In the genomic region with DNA sequence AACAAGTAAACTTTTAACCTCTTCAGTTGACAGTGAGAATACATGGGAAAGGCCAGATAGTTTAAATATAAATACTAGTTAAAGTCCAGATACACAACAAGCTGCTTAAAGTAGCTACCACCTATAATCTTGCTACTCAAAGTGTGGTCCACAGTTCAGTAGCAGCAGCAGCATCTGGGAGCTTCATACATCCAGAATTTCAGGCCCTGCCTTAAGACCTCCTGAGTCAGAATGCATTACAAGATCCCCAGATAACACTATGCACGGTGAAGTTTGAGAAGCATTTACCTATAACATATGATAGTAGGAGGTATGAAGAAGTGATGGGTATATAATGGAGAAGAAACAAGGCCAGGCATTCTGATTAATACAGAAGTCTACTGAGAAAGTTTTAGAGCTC, we compare ENCODE assay signal across 1 cellular context.
TF ChIP-seq lines count a peak whose summit lies in the region.

No MANE protein-coding gene starts in this region.

TF ChIP-seq in SK-N-SH treated with all-trans-retinoic acid at 6 μM for 48 hours, 23 proteins besides CTCF, POLR2A, EP300 and RAD21 (continued from another document):
- no peak for TF ChIP-seq ZNF70 (CRISPR knock-in tag; IDR thresholded peaks at IDR 0.05)
- TF ChIP-seq, protein P1, sequence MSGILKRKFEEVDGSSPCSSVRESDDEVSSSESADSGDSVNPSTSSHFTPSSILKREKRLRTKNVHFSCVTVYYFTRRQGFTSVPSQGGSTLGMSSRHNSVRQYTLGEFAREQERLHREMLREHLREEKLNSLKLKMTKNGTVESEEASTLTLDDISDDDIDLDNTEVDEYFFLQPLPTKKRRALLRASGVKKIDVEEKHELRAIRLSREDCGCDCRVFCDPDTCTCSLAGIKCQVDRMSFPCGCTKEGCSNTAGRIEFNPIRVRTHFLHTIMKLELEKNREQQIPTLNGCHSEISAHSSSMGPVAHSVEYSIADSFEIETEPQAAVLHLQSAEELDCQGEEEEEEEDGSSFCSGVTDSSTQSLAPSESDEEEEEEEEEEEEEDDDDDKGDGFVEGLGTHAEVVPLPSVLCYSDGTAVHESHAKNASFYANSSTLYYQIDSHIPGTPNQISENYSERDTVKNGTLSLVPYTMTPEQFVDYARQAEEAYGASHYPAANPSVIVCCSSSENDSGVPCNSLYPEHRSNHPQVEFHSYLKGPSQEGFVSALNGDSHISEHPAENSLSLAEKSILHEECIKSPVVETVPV (CRISPR knock-in tag; IDR thresholded peaks at IDR 0.05): no peak
